In the genomic region with DNA sequence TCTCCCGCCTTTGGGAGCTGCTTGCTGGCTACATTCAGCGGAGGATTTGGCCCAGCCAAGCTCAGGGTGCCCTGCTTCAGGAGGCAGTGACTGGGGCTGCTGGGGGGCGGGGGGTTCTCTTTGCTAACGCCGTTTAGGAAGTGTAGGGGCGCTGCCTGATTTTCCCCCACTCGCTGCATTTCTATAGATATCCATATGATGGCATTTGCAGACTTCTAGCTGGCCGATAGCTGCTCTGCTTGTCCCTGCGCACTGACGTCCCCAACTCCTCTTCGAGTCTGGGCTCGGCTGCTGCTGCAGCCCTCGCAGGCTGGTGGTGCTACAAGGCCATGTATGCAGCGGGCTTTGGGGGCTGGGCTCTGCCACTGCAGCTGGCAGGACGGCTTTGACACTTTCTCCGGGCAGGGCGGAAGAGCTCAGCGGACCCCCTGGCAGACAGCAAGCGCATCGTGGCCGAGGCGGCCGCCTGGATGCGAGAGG, we compare ENCODE assay signal across 10 cellular contexts. TPM values are rescaled to one million over a fixed set of nuclear protein-coding genes. Genes with fewer than 3 reads are reported as not detected.
DNase-seq lines count a peak whose midpoint lies in the region; ATAC-seq and TF ChIP-seq lines count a peak whose summit lies in the region.
"Had no signal": no experiment of that assay in that cellular context is flagged by ENCODE, and none has a peak within 500 bp of the region (broad histone marks: within the 10 kb centered on the region; RNA-seq: fewer than 3 reads in every experiment).

No MANE protein-coding gene starts in this region.

- intact Hi-C loops in heart left ventricle (cut with DNase I) = no loop called here

- H3K79me2 ChIP-seq in SK-N-SH (ENCODE audit: insufficient read depth) = no peaks in the 10 kb centered on the region

- H4K20me1 ChIP-seq in SK-N-SH (ENCODE audit: insufficient read depth) = no peaks in the 10 kb centered on the region

- H3K4me1 ChIP-seq in SK-N-SH (ENCODE audit: control insufficient read depth in 1 of 2, insufficient read depth in 2 of 2, low read depth in 1 of 2, low read length in 1 of 2) = no peaks in the 10 kb centered on the region; a peak in 1 of 4 replicates
- H3K4me1 ChIP-seq in heart left ventricle = peaks cover 0 to 40% (median 8%) of the 10 kb centered on the region in 12 donors

- no peak overlapping the region for H3K27ac Mint-ChIP-seq in activated naive CD4-positive, alpha-beta T cell treated with anti-CD3 and anti-CD28 coated beads, Interleukin-2, amount 10 ng/mL, durations not matched to agents 7 days and 5 days
- H3K27ac Mint-ChIP-seq: CD4-positive, CD25-positive, alpha-beta regulatory T cell; memory B cell had no signal

- TF ChIP-seq POLR2A in heart left ventricle (IDR thresholded peaks at IDR 0.05) = no peak

- H3F3A ChIP-seq in SK-N-SH (replicated peaks; ENCODE audit: insufficient read depth) = no peaks in the 10 kb centered on the region

- WGBS in SK-N-SH (ENCODE audit: low lambda C conversion rate) = 3% methylated on average over 5 of the region's 24 CpGs
- 0 to 2% (median 1%) methylated on average over 13 to 24 of the region's 24 CpGs for WGBS in heart left ventricle, 4 donors

- TF ChIP-seq EP300 in SK-N-SH (IDR thresholded peaks at IDR 0.05; ENCODE audit: borderline replicate concordance in 1 of 2, low read depth in 1 of 2, low read length in 1 of 2) = no peak

- H3K4me2 ChIP-seq in SK-N-SH = no peak overlapping the region

- no peaks in the 10 kb centered on the region for H3K9me3 Mint-ChIP-seq in activated naive CD4-positive, alpha-beta T cell treated with anti-CD3 and anti-CD28 coated beads, Interleukin-2, amount 10 ng/mL, durations not matched to agents 7 days and 5 days
- H3K9me3 Mint-ChIP-seq: memory B cell had no signal

- H3K4me3 Mint-ChIP-seq in activated naive CD4-positive, alpha-beta T cell treated with anti-CD3 and anti-CD28 coated beads, Interleukin-2, amount 10 ng/mL, durations not matched to agents 7 days and 5 days = no peak overlapping the region
- H3K4me3 Mint-ChIP-seq: CD4-positive, CD25-positive, alpha-beta regulatory T cell; memory B cell had no signal

- POLR2A ChIA-PET in SK-N-SH (lab: Yijun Ruan, JAX) = no interaction called here

- H3K27ac ChIP-seq in SK-N-SH (ENCODE audit: low read depth in 2 of 2, low read length in 1 of 2) = no peak overlapping the region
- peak overlapping the region in 1 of 12 donors; percentile 7 for H3K27ac ChIP-seq in heart left ventricle

- H3K4me3 ChIP-seq in SK-N-SH (ENCODE audit: low read depth in 2 of 2, low read length in 1 of 2) = no peak overlapping the region
- H3K4me3 ChIP-seq in heart left ventricle = peak overlapping the region; percentile 5 to 72 (median 50)
- peak overlapping the region; percentile 59 for H3K4me3 ChIP-seq in retinal pigment epithelial cell (ENCODE audit: low read length)

- no peak for TF ChIP-seq CTCF in SK-N-SH (IDR thresholded peaks at IDR 0.05)
- TF ChIP-seq CTCF in heart left ventricle (IDR thresholded peaks at IDR 0.05) = peak in 5 of 12 donors; percentile 8 to 47 (median 27)
- peak; percentile 63 for TF ChIP-seq CTCF in retinal pigment epithelial cell (conservative IDR thresholded peaks at IDR 0.05; ENCODE audit: low read depth, low read length)

- peaks cover 2% of the 10 kb centered on the region for H3K36me3 Mint-ChIP-seq in activated naive CD4-positive, alpha-beta T cell treated with anti-CD3 and anti-CD28 coated beads, Interleukin-2, amount 10 ng/mL, durations not matched to agents 7 days and 5 days
- H3K36me3 Mint-ChIP-seq: CD4-positive, CD25-positive, alpha-beta regulatory T cell; memory B cell had no signal

- H3K4me1 Mint-ChIP-seq in activated naive CD4-positive, alpha-beta T cell treated with anti-CD3 and anti-CD28 coated beads, Interleukin-2, amount 10 ng/mL, durations not matched to agents 7 days and 5 days = peaks cover 17% of the 10 kb centered on the region

- CTCF ChIA-PET in SK-N-SH (lab: Yijun Ruan, JAX) = interaction anchor here (2.2 kb wide), 1 partner anchor 9 kb away, joined by 12 read pairs; no protein-coding TSS in a partner anchor
- CTCF ChIA-PET in activated naive CD4-positive, alpha-beta T cell treated with anti-CD3 and anti-CD28 coated beads, Interleukin-2, amount 10 ng/mL, durations not matched to agents 7 days and 5 days (lab: Charles Lee) = interaction anchor here (1.3 kb wide), 1 partner anchor 9 kb away, joined by 5 read pairs; no protein-coding TSS in a partner anchor

- TF ChIP-seq RAD21 in SK-N-SH (IDR thresholded peaks at IDR 0.05; ENCODE audit: low read length) = no peak

- H3K9me3 ChIP-seq in SK-N-SH = no peaks in the 10 kb centered on the region
- H3K9me3 ChIP-seq in heart left ventricle = no peaks in the 10 kb centered on the region

- peak; percentile 14 for DNase-seq in activated CD4-positive, alpha-beta T cell treated with anti-CD3 and anti-CD28 coated beads for 48 hours
- DNase-seq in activated CD4-positive, alpha-beta T cell treated with anti-CD3 and anti-CD28 coated beads, Interleukin-2, amount 50 U/mL, for 1 hour = no peak
- DNase-seq in SK-N-SH (peak; percentile 28), heart left ventricle (peak in 4 of 5 donors; percentile 33 to 68 (median 54)), retinal pigment epithelial cell (ENCODE audit: low read depth) (no peak), hepatic stellate cell (ENCODE audit: low spot score) (no peak)
- DNase-seq in activated naive CD4-positive, alpha-beta T cell treated with anti-CD3 and anti-CD28 coated beads, Interleukin-2, amount 10 ng/mL, durations not matched to agents 7 days and 5 days = no peak
- DNase-seq: CD4-positive, CD25-positive, alpha-beta regulatory T cell had no signal

- H2AFZ ChIP-seq in SK-N-SH (ENCODE audit: low read depth) = no peak overlapping the region

- no peaks in the 10 kb centered on the region for H3K9me2 ChIP-seq in SK-N-SH

- peak in 3 of 4 donors; percentile 38 to 68 (median 61) for ATAC-seq in heart left ventricle
- ATAC-seq in HG03045 (IDR thresholded peaks at IDR 0.05; ENCODE audit: unreplicated experiment) = no peak

- H3K36me3 ChIP-seq in SK-N-SH (replicated peaks in 1 of 2; ENCODE audit: control insufficient read depth in 1 of 2, insufficient read depth in 2 of 2, low read length in 1 of 2) (no peaks in the 10 kb centered on the region), heart left ventricle (no peaks in the 10 kb centered on the region)

- H3K27me3 Mint-ChIP-seq in activated naive CD4-positive, alpha-beta T cell treated with anti-CD3 and anti-CD28 coated beads, Interleukin-2, amount 10 ng/mL, durations not matched to agents 7 days and 5 days = peaks cover 62% of the 10 kb centered on the region

- H3K27me3 ChIP-seq in SK-N-SH (ENCODE audit: insufficient read depth) (peaks cover 37% of the 10 kb centered on the region), heart left ventricle (peaks cover 6 to 72% (median 42%) of the 10 kb centered on the region in 9 donors)

- H3K9ac ChIP-seq in SK-N-SH = no peak overlapping the region

TF ChIP-seq in SK-N-SH, 30 proteins besides CTCF, POLR2A, EP300 and RAD21 (continues in another document):
- no peak for TF ChIP-seq RXRA (IDR thresholded peaks at IDR 0.05; ENCODE audit: borderline replicate concordance, low read depth)
- TF ChIP-seq RFX5 (IDR thresholded peaks at IDR 0.05; ENCODE audit: low read length) = no peak
- no peak for TF ChIP-seq ZBTB33 (IDR thresholded peaks at IDR 0.05; ENCODE audit: borderline replicate concordance, low read depth)
- TF ChIP-seq PBX3 (IDR thresholded peaks at IDR 0.05) = no peak
- TF ChIP-seq TAF1 (IDR thresholded peaks at IDR 0.05; ENCODE audit: borderline replicate concordance, low read depth, low read length) = no peak
- TF ChIP-seq CHD2 (IDR thresholded peaks at IDR 0.05; ENCODE audit: low read length, partially characterized antibody) = no peak

RNA-seq across cellular contexts. Expression of gene LRFN5, which starts 3.1 kb away (rescaled TPM):
- polyA plus RNA-seq in SK-N-SH (2012; rRNA removed) = not detected in 2 replicates
- not detected in 2 replicates for polyA plus RNA-seq in SK-N-SH (2012; cell fraction: cytosol; rRNA removed)
- polyA plus RNA-seq in SK-N-SH (2012; cell fraction: nucleus; rRNA removed) = not detected in 2 replicates
- total RNA-seq in heart left ventricle = under 1 TPM; 0.19 to 0.91 (median 0.48) TPM
- under 1 TPM; 0.11 to 0.14 TPM for polyA plus RNA-seq in heart left ventricle
- total RNA-seq: CD4-positive, CD25-positive, alpha-beta regulatory T cell had no signal
- polyA plus RNA-seq: CD4-positive, CD25-positive, alpha-beta regulatory T cell had no signal

Comparison
In these comparisons a context has a peak if more than half of its experiments do, and no peak if none do; other contexts are left out.
1. DNase-seq: peak in activated CD4-positive, alpha-beta T cell treated with anti-CD3 and anti-CD28 coated beads for 48 hours (single experiment), SK-N-SH (single experiment) and heart left ventricle (4 of 5); none in activated CD4-positive, alpha-beta T cell treated with anti-CD3 and anti-CD28 coated beads, Interleukin-2, amount 50 U/mL, for 1 hour (single experiment), retinal pigment epithelial cell (single experiment), activated naive CD4-positive, alpha-beta T cell treated with anti-CD3 and anti-CD28 coated beads, Interleukin-2, amount 10 ng/mL, durations not matched to agents 7 days and 5 days (single experiment) and hepatic stellate cell (single experiment).
2. H3K4me3 ChIP-seq: peak in heart left ventricle (12 of 12) and retinal pigment epithelial cell (single experiment); none in SK-N-SH (0 of 2).